ENCODE assay signal across 16 cellular contexts in genomic region chr11:32094931-32095330, GRCh38. TPM values are rescaled to one million over a fixed set of nuclear protein-coding genes. Genes with fewer than 3 reads are reported as not detected.
DNase-seq lines count a peak whose midpoint lies in the region; ATAC-seq and TF ChIP-seq lines count a peak whose summit lies in the region.
"Had no signal": no experiment of that assay in that cellular context is flagged by ENCODE, and none has a peak within 500 bp of the region (broad histone marks: within the 10 kb centered on the region; RNA-seq: fewer than 3 reads in every experiment).

No MANE protein-coding gene starts in this region.

- H2AFZ ChIP-seq in IMR-90 (replicated peaks; ENCODE audit: low read length, poor library complexity) (no peak overlapping the region), mesenchymal stem cell (ENCODE audit: low read depth, low read length) (no peak overlapping the region)

- DNase-seq in G401 (ENCODE audit: low spot score) (peak; percentile 67), IMR-90 (no peak), endothelial cell (ENCODE audit: low spot score) (no peak), mesenchymal stem cell (peak; percentile 59), NCI-H1694 (lab: John Stamatoyannopoulos, UW) (no peak), NCI-H510A treated with DMSO at 0.1 percent for 48 hours (lab: John Stamatoyannopoulos, UW) (no peak), HuH-7.5 (ENCODE audit: low spot score) (no peak)
- DNase-seq: DMS 273 treated with DMSO at 0.1 percent for 48 hours, H7, NCI-H146, NCI-H345, NCI-H69, PC-3 had no signal

- CTCF ChIA-PET in IMR-90 (lab: Yijun Ruan, JAX), result no interaction called here

- peaks cover 74% of the 10 kb centered on the region for H4K20me1 ChIP-seq in IMR-90 (ENCODE audit: insufficient read depth, low read length)

- peaks cover 45% of the 10 kb centered on the region for H3K9me1 ChIP-seq in IMR-90 (ENCODE audit: insufficient read depth, low read length)

- no peak overlapping the region for H4K5ac ChIP-seq in IMR-90 (ENCODE audit: low read depth, low read length)

- H3K4me1 ChIP-seq in IMR-90 (ENCODE audit: control insufficient read depth, insufficient read depth, low read length) (peaks cover 19% of the 10 kb centered on the region), mesenchymal stem cell (ENCODE audit: control insufficient read depth, insufficient read depth, low read depth, low read length) (peaks cover 15% of the 10 kb centered on the region)

- no peak for TF ChIP-seq RAD21 in IMR-90 (IDR thresholded peaks at IDR 0.05; ENCODE audit: low read length)

- no peak for TF ChIP-seq CTCF in IMR-90 (conservative IDR thresholded peaks at IDR 0.05; ENCODE audit: low read depth, low read length)
- TF ChIP-seq CTCF in endothelial cell (IDR thresholded peaks at IDR 0.05; ENCODE audit: unreplicated experiment), result no peak

- H3K23ac ChIP-seq in IMR-90 (ENCODE audit: low read depth, low read length) (no peak overlapping the region), mesenchymal stem cell (ENCODE audit: low read length in 2 of 2) (no peak overlapping the region)

- no peak overlapping the region for H3K27ac Mint-ChIP-seq in endothelial cell (ENCODE audit: unreplicated experiment)

- POLR2A ChIA-PET in IMR-90 (lab: Charles Lee; ENCODE audit: unreplicated experiment), result interaction anchor here (1.1 kb wide), 1 partner anchor 27 kb away, joined by 3 read pairs; no protein-coding TSS in a partner anchor

- dilution Hi-C loops in IMR-90 (cut with HindIII; ENCODE audit: low sequenced_read_pairs, unreplicated experiment), result no loop called here

- H3K27ac ChIP-seq in IMR-90 (ENCODE audit: insufficient read depth, low read length) (no peak overlapping the region), mesenchymal stem cell (ENCODE audit: low read length, poor library complexity, severe bottlenecking) (no peak overlapping the region)
- H3K27ac ChIP-seq: BLaER1 treated with 17β-estradiol and CSF1 and Interleukin-3, amounts not matched to agents 10 nM and 100 nM; SK-N-MC had no signal

- H3K56ac ChIP-seq in IMR-90 (ENCODE audit: extremely low read depth, insufficient read depth, low read length), result no peak overlapping the region

- H2BK120ac ChIP-seq in IMR-90 (ENCODE audit: low read depth, low read length), result no peak overlapping the region
- H2BK120ac ChIP-seq in mesenchymal stem cell (ENCODE audit: low read depth, low read length), result no peak overlapping the region

- peak overlapping the region; percentile 27 for H2BK5ac ChIP-seq in IMR-90 (ENCODE audit: low read depth, low read length, poor library complexity, severe bottlenecking)
- no peak overlapping the region for H2BK5ac ChIP-seq in mesenchymal stem cell (ENCODE audit: low read depth, low read length, poor library complexity, severe bottlenecking)

- no peak for TF ChIP-seq POLR2A in IMR-90 (IDR thresholded peaks at IDR 0.05; ENCODE audit: low read depth, low read length)

- H3K4me1 Mint-ChIP-seq in endothelial cell (ENCODE audit: unreplicated experiment), result peaks cover 28% of the 10 kb centered on the region

- H4K91ac ChIP-seq in IMR-90 (ENCODE audit: insufficient read depth, low read depth, low read length), result no peak overlapping the region
- no peak overlapping the region for H4K91ac ChIP-seq in mesenchymal stem cell (ENCODE audit: low read length)

- WGBS in IMR-90 (ENCODE audit: extremely low coverage in 2 of 2, insufficient read length in 1 of 2), 2 experiments, result no CpG with 5 or more reads among the region's 1 CpG
- 95% methylated on average over 1 of the region's 1 CpG for WGBS in mesenchymal stem cell

- H3K4me2 ChIP-seq in IMR-90 (ENCODE audit: low read depth, low read length) (no peak overlapping the region), mesenchymal stem cell (ENCODE audit: low read length, poor library complexity, severe bottlenecking) (no peak overlapping the region)

- H3K9ac ChIP-seq in IMR-90 (ENCODE audit: low read depth, low read length) (no peak overlapping the region), mesenchymal stem cell (ENCODE audit: low read length) (no peak overlapping the region)
- H3K9ac ChIP-seq: BLaER1 treated with 17β-estradiol and CSF1 and Interleukin-3, amounts not matched to agents 10 nM and 100 nM had no signal

- no peaks in the 10 kb centered on the region for H3K9me3 ChIP-seq in IMR-90 (ENCODE audit: control insufficient read depth, insufficient read depth, low read length)
- H3K9me3 ChIP-seq in mesenchymal stem cell (ENCODE audit: control insufficient read depth, low read length), result no peaks in the 10 kb centered on the region
- H3K9me3 ChIP-seq: BLaER1 treated with 17β-estradiol and CSF1 and Interleukin-3, amounts not matched to agents 10 nM and 100 nM had no signal

- peak overlapping the region; percentile 31 for H3K4me3 Mint-ChIP-seq in endothelial cell (ENCODE audit: unreplicated experiment)

- no peak overlapping the region for H3K14ac ChIP-seq in IMR-90 (replicated peaks; ENCODE audit: low read depth, low read length)
- H3K14ac ChIP-seq in mesenchymal stem cell (ENCODE audit: low read length in 2 of 2), result no peak overlapping the region

- H2BK20ac ChIP-seq in IMR-90 (ENCODE audit: low read depth, low read length), result no peak overlapping the region

- H2BK15ac ChIP-seq in IMR-90 (ENCODE audit: low read depth, low read length), result no peak overlapping the region
- no peak overlapping the region for H2BK15ac ChIP-seq in mesenchymal stem cell (ENCODE audit: low read depth, poor library complexity, severe bottlenecking)

- H3K4ac ChIP-seq in IMR-90 (ENCODE audit: low read depth, low read length), result no peak overlapping the region
- H3K4ac ChIP-seq in mesenchymal stem cell (ENCODE audit: low read depth in 1 of 2, low read length in 2 of 2), result no peak overlapping the region

- BruUV-seq in IMR-90 (replicated peaks; lab: Mats Ljungman, UMichigan), result TSS peak; percentile 1

- no peak overlapping the region for H2AK5ac ChIP-seq in IMR-90 (ENCODE audit: low read depth, low read length)
- H2AK5ac ChIP-seq in mesenchymal stem cell (ENCODE audit: low read length, severe bottlenecking), result no peak overlapping the region

- H3K27me3 Mint-ChIP-seq in endothelial cell (ENCODE audit: unreplicated experiment), result peaks cover 20% of the 10 kb centered on the region

- H3K18ac ChIP-seq in IMR-90 (ENCODE audit: low read depth, low read length) (no peak overlapping the region), mesenchymal stem cell (ENCODE audit: low read depth in 1 of 2, low read length in 2 of 2) (no peak overlapping the region)

- peaks cover 31% of the 10 kb centered on the region for H3K36me3 Mint-ChIP-seq in endothelial cell (ENCODE audit: low read depth, unreplicated experiment)

- peaks cover 30% of the 10 kb centered on the region for H3K36me3 ChIP-seq in IMR-90 (ENCODE audit: control insufficient read depth, insufficient read depth, low read length)
- H3K36me3 ChIP-seq in mesenchymal stem cell (ENCODE audit: control insufficient read depth in 1 of 2, insufficient read depth in 2 of 2, low read depth in 1 of 2, low read length in 2 of 2), result peaks cover 15 to 35% of the 10 kb centered on the region in 2 experiments

- peaks cover 43 to 84% of the 10 kb centered on the region in 2 experiments for H3K79me1 ChIP-seq in IMR-90 (ENCODE audit: low read depth in 1 of 2, low read length in 2 of 2)
- peaks cover 28% of the 10 kb centered on the region for H3K79me1 ChIP-seq in mesenchymal stem cell (replicated peaks; ENCODE audit: low read length, poor library complexity, severe bottlenecking)

- H3K27me3 ChIP-seq in IMR-90 (ENCODE audit: control insufficient read depth, insufficient read depth, low read length) (no peaks in the 10 kb centered on the region), mesenchymal stem cell (ENCODE audit: control insufficient read depth in 1 of 2, insufficient read depth in 1 of 2, low read length in 2 of 2) (no peaks in the 10 kb centered on the region)
- H3K27me3 ChIP-seq: BLaER1 treated with 17β-estradiol and CSF1 and Interleukin-3, amounts not matched to agents 10 nM and 100 nM had no signal

- H3K4me3 ChIP-seq in IMR-90 (ENCODE audit: insufficient read depth, low read depth, low read length) (no peak overlapping the region), mesenchymal stem cell (ENCODE audit: insufficient read depth in 1 of 2, low read depth in 1 of 2, low read length in 2 of 2) (no peak overlapping the region)
- H3K4me3 ChIP-seq: BLaER1 treated with 17β-estradiol and CSF1 and Interleukin-3, amounts not matched to agents 10 nM and 100 nM; SK-N-MC had no signal

- H4K8ac ChIP-seq in IMR-90 (ENCODE audit: low read depth in 2 of 2, low read length in 2 of 2), result no peak overlapping the region
- H4K8ac ChIP-seq in mesenchymal stem cell (ENCODE audit: low read length), result no peak overlapping the region

- no peak for ATAC-seq in IMR-90 (ENCODE audit: low read depth)
- no peak for ATAC-seq in HG03457 (IDR thresholded peaks at IDR 0.05; ENCODE audit: unreplicated experiment)
- ATAC-seq: PC-3 had no signal

- no peak overlapping the region for H2AK9ac ChIP-seq in IMR-90 (replicated peaks; ENCODE audit: low read depth, low read length, poor library complexity)

- in situ Hi-C loops in G401 (cut with HindIII; ENCODE audit: low sequenced_read_pairs) (no loop called here), IMR-90 (cut with MboI; ENCODE audit: low sequenced_read_pairs) (loop anchor here (25.0 kb wide), 1 partner anchor 492 kb away; the partner anchor contains the start of gene EIF3M)

- intact Hi-C loops in IMR-90 (cut with micrococcal nuclease), result no loop called here

- no peak overlapping the region for H2BK12ac ChIP-seq in mesenchymal stem cell (ENCODE audit: low read length in 2 of 2)

- no peaks in the 10 kb centered on the region for H3K9me3 Mint-ChIP-seq in endothelial cell (ENCODE audit: unreplicated experiment)

TF ChIP-seq in IMR-90, 13 proteins besides CTCF, POLR2A, EP300 and RAD21:
- TF ChIP-seq NFE2L2 (IDR thresholded peaks at IDR 0.05; ENCODE audit: low read depth, low read length), result no peak
- TF ChIP-seq CEBPB (IDR thresholded peaks at IDR 0.05; ENCODE audit: low read depth, low read length), result peak; percentile 31; the same call in 1 of the 2 replicates
- TF ChIP-seq ELK1 (IDR thresholded peaks at IDR 0.05; ENCODE audit: borderline replicate concordance, low read depth, low read length), result no peak

RNA-seq across cellular contexts. Expression of gene RCN1, which starts 4.1 kb away (rescaled TPM):
- total RNA-seq in G401 (2014; rRNA removed; shearing (Covaris generic)), result 70.3 and 84.5 TPM in 2 replicates
- total RNA-seq in IMR-90 (2012; rRNA removed) (129 and 231 TPM in 2 replicates), endothelial cell (ENCODE audit: unreplicated experiment) (227 TPM)
- polyA plus RNA-seq in IMR-90 (2012; rRNA removed), result 171 and 193 TPM in 2 replicates
- polyA plus RNA-seq in IMR-90 (2012; cell fraction: cytosol; rRNA removed), result 78.4 and 90.6 TPM in 2 replicates
- polyA plus RNA-seq in IMR-90 (2012; cell fraction: nucleus; rRNA removed; ENCODE audit: low replicate concordance), result 40.8 and 127 TPM in 2 replicates
- 505 TPM for polyA plus RNA-seq in mesenchymal stem cell (2013, experiment 1 of 2)
- 505 TPM for polyA plus RNA-seq in mesenchymal stem cell (2013, experiment 2 of 2)

Comparison
In these comparisons a context has a peak if more than half of its experiments do, and no peak if none do; other contexts are left out.
1. DNase-seq: peak in G401 (single experiment) and mesenchymal stem cell (single experiment); none in IMR-90 (single experiment), endothelial cell (single experiment), NCI-H1694 (single experiment), NCI-H510A treated with DMSO at 0.1 percent for 48 hours (single experiment) and HuH-7.5 (single experiment).